1 cellular context compared by ENCODE assay signal in genomic region chr21:26840912-26841311, GRCh38.
TF ChIP-seq lines count a peak whose summit lies in the region.

No MANE protein-coding gene starts in this region.

TF ChIP-seq in GM23338, 12 proteins besides CTCF, POLR2A, EP300 and RAD21 (continued from another document):
- TF ChIP-seq REST (IDR thresholded peaks at IDR 0.05; ENCODE audit: unreplicated experiment): no peak
- no peak for TF ChIP-seq NANOG (IDR thresholded peaks at IDR 0.05; ENCODE audit: borderline replicate concordance)
- TF ChIP-seq CREB1 (CRISPR knock-in tag; IDR thresholded peaks at IDR 0.05; ENCODE audit: low read depth): no peak
- no peak for TF ChIP-seq ZNF331 (CRISPR knock-in tag; IDR thresholded peaks at IDR 0.05; ENCODE audit: low read depth)
- TF ChIP-seq STAT1 (IDR thresholded peaks at IDR 0.05; ENCODE audit: unreplicated experiment): no peak
- TF ChIP-seq POLR2AphosphoS5 (IDR thresholded peaks at IDR 0.05; ENCODE audit: low read depth): no peak
- no peak for TF ChIP-seq EZH2phosphoT487 (IDR thresholded peaks at IDR 0.05; ENCODE audit: unreplicated experiment)
- no peak for TF ChIP-seq ZNF114 (CRISPR knock-in tag; IDR thresholded peaks at IDR 0.05)
